In the genomic region with DNA sequence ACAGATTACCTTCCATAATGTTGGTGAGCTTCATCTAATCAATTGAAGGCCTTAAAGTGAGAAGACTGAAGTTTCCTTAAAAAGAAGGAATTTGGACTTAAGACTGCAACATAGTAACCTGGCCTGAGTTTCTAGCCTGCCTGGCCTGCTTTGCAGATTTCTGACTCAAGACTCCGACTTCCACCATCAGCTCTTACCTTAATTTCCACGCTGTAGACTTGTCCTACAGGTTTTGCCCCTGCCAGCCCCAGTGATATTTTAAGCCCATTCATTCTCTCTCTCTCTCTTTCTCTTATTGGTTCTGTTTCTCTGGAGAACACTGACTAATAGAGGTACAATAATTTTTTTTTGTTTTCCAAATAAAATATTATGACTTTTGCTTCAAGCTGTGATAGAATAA, we compare ENCODE assay signal across 18 cellular contexts.
DNase-seq lines count a peak whose midpoint lies in the region; ATAC-seq, FAIRE-seq and TF ChIP-seq lines count a peak whose summit lies in the region.
"Had no signal": no experiment of that assay in that cellular context is flagged by ENCODE, and none has a peak within 500 bp of the region (broad histone marks: within the 10 kb centered on the region; RNA-seq: fewer than 3 reads in every experiment).

No MANE protein-coding gene starts in this region.

- H4K5ac ChIP-seq in H1 (ENCODE audit: insufficient read length, low read depth, low read length), result no peak overlapping the region

- no peak overlapping the region for H3K23ac ChIP-seq in H1 (ENCODE audit: insufficient read length)

- no peak overlapping the region for H2BK12ac ChIP-seq in H1 (ENCODE audit: low read depth, low read length)

- H3K14ac ChIP-seq in H1 (ENCODE audit: insufficient read length), result no peak overlapping the region

- H3K4me2 ChIP-seq in H1 (ENCODE audit: insufficient read depth in 1 of 2, low read depth in 2 of 2, low read length in 2 of 2) (no peak overlapping the region), smooth muscle cell (no peak overlapping the region), MM.1S (ENCODE audit: low read depth, low read length) (no peak overlapping the region)
- H3K4me2 ChIP-seq: GM23338 had no signal

- H3K27ac Mint-ChIP-seq in natural killer cell, result no peak overlapping the region
- H3K27ac Mint-ChIP-seq: CD4-positive, alpha-beta memory T cell; GM23338; HFFc6 had no signal

- FAIRE-seq in H1 (lab: Jason Lieb, UNC), result no peak
- FAIRE-seq: G401.6, GM12892, H54 had no signal

- H4K20me1 ChIP-seq in H1 (replicated peaks in 1 of 2; ENCODE audit: control insufficient read depth in 1 of 2, insufficient read depth in 2 of 2, low read length in 2 of 2) (no peaks in the 10 kb centered on the region), smooth muscle cell (ENCODE audit: low read depth) (no peaks in the 10 kb centered on the region), MM.1S (ENCODE audit: insufficient read depth, low read length) (no peaks in the 10 kb centered on the region)

- H3K4me3 Mint-ChIP-seq in natural killer cell, result no peak overlapping the region
- H3K4me3 Mint-ChIP-seq: CD4-positive, alpha-beta memory T cell; GM23338; HFFc6 had no signal

- H4K8ac ChIP-seq in H1 (ENCODE audit: extremely low read depth, insufficient read depth, low read length), result no peak overlapping the region

- no peak overlapping the region for H3K9ac ChIP-seq in H1 (replicated peaks in 1 of 4; ENCODE audit: extremely low read depth in 1 of 4, low read depth in 3 of 4, low read length in 3 of 4)
- H3K9ac ChIP-seq in smooth muscle cell (ENCODE audit: low read depth), result no peak overlapping the region
- no peak overlapping the region for H3K9ac ChIP-seq in MM.1S (ENCODE audit: low read length)

- H3K9me3 Mint-ChIP-seq in natural killer cell, result peaks cover 8 to 23% of the 10 kb centered on the region in 2 donors
- H3K9me3 Mint-ChIP-seq: GM23338 had no signal

- DNase-seq in H1 (ENCODE audit: low read depth in 1 of 2, low spot score in 2 of 2) (no peak), smooth muscle cell (lab: John Stamatoyannopoulos, UW; ENCODE audit: unreplicated experiment) (no peak), MM.1S (no peak), natural killer cell (no peak)
- DNase-seq: C1 segment of cervical spinal cord; Calu3; CD4-positive, alpha-beta memory T cell; COR-L47; DMS53; DMS79 treated with DMSO at 0.1 percent for 48 hours; HFFc6 had no signal

- TF ChIP-seq POLR2A in H1 (IDR thresholded peaks at IDR 0.05; ENCODE audit: control extremely low read depth in 1 of 2, low read depth in 2 of 2, low read length in 2 of 2), result no peak

- intact Hi-C loops in natural killer cell (cut with micrococcal nuclease), result no loop called here

- no peak overlapping the region for H3K27ac ChIP-seq in H1 (ENCODE audit: low read depth, low read length)
- peak overlapping the region; percentile 37 for H3K27ac ChIP-seq in smooth muscle cell (ENCODE audit: low read depth)
- H3K27ac ChIP-seq in MM.1S (ENCODE audit: low read length), result no peak overlapping the region

- H3K27me3 Mint-ChIP-seq in natural killer cell (ENCODE audit: low read depth in 2 of 2), result no peaks in the 10 kb centered on the region
- H3K27me3 Mint-ChIP-seq: CD4-positive, alpha-beta memory T cell had no signal

- peaks cover 0 to 3% (median under 1%) of the 10 kb centered on the region in 4 experiments; a peak in 2 of 7 replicates for H3K4me1 ChIP-seq in H1 (replicated peaks in 1 of 4; ENCODE audit: control insufficient read depth in 3 of 4, insufficient read depth in 4 of 4, low read length in 3 of 4)
- H3K4me1 ChIP-seq in smooth muscle cell (ENCODE audit: low read depth), result no peaks in the 10 kb centered on the region
- H3K4me1 ChIP-seq in MM.1S (ENCODE audit: low read length), result no peaks in the 10 kb centered on the region
- H3K4me1 ChIP-seq: HAP-1 had no signal

- POLR2A ChIA-PET in H1 (lab: Charles Lee; ENCODE audit: partially characterized antibody), result interaction anchor here (0.6 kb wide), 1 partner anchor 1974 kb away, joined by 3 read pairs; no protein-coding TSS in a partner anchor

- H3K56ac ChIP-seq in H1 (replicated peaks; ENCODE audit: insufficient read length, low read depth, low read length), result no peak overlapping the region

- WGBS in H1 (ENCODE audit: extremely low coverage in 1 of 2, insufficient coverage in 1 of 2, insufficient read length in 1 of 2, insufficient replicate concordance in 2 of 2, low coverage in 1 of 2, low lambda C conversion rate in 2 of 2, missing lambda C conversion rate in 1 of 2), 2 experiments, result 93% methylated on average over 2 of the region's 2 CpGs; no CpG with 5 or more reads in 1 of the 2 experiments
- WGBS in smooth muscle cell (ENCODE audit: low lambda C conversion rate), result 81% methylated on average over 2 of the region's 2 CpGs

- no peak overlapping the region for H4K91ac ChIP-seq in H1 (replicated peaks; ENCODE audit: insufficient read length, low read length)

- no peak for TF ChIP-seq CTCF in H1 (IDR thresholded peaks at IDR 0.05; ENCODE audit: control extremely low read depth in 1 of 3, insufficient read depth in 1 of 3, low read depth in 1 of 3, low read length in 3 of 3)
- no peak for TF ChIP-seq CTCF in smooth muscle cell (IDR thresholded peaks at IDR 0.05; ENCODE audit: borderline replicate concordance, insufficient read depth, poor library complexity, severe bottlenecking)
- TF ChIP-seq CTCF in MM.1S (IDR thresholded peaks at IDR 0.05; ENCODE audit: low read length), result no peak
- no peak for TF ChIP-seq CTCF in natural killer cell (IDR thresholded peaks at IDR 0.05)

- H2BK5ac ChIP-seq in H1 (ENCODE audit: low read depth, low read length), result no peak overlapping the region

- H2BK20ac ChIP-seq in H1 (ENCODE audit: low read length), result no peak overlapping the region

- H3F3A ChIP-seq in smooth muscle cell (ENCODE audit: low read depth) (no peaks in the 10 kb centered on the region), MM.1S (ENCODE audit: insufficient read depth, low read length) (no peaks in the 10 kb centered on the region)

- H3K27me3 ChIP-seq in H1 (replicated peaks in 1 of 4; ENCODE audit: control insufficient read depth in 3 of 4, extremely low read depth in 1 of 4, insufficient read depth in 3 of 4, low read length in 3 of 4) (no peaks in the 10 kb centered on the region), smooth muscle cell (ENCODE audit: low read depth) (no peaks in the 10 kb centered on the region), MM.1S (replicated peaks; ENCODE audit: insufficient read depth, low read length) (no peaks in the 10 kb centered on the region)

- H3K9me2 ChIP-seq in MM.1S (replicated peaks; ENCODE audit: insufficient read depth, low read length), result no peaks in the 10 kb centered on the region

- no peak for TF ChIP-seq RAD21 in H1 (IDR thresholded peaks at IDR 0.05 in 1 of 2, conservative IDR thresholded peaks at IDR 0.05 in 1 of 2; ENCODE audit: low read depth in 2 of 2, low read length in 2 of 2)

- no peak overlapping the region for H3K4me3 ChIP-seq in H1 (ENCODE audit: extremely low read depth in 1 of 4, insufficient read depth in 2 of 4, low read depth in 3 of 4, low read length in 4 of 4)
- H3K4me3 ChIP-seq in smooth muscle cell, result no peak overlapping the region
- H3K4me3 ChIP-seq in MM.1S (ENCODE audit: low read length), result no peak overlapping the region
- H3K4me3 ChIP-seq: GM23338, HAP-1 had no signal

- H2AFZ ChIP-seq in H1 (ENCODE audit: low read length), result peak overlapping the region; percentile 58; the same call in 1 of the 2 replicates
- no peak overlapping the region for H2AFZ ChIP-seq in smooth muscle cell (ENCODE audit: low read depth)
- no peak overlapping the region for H2AFZ ChIP-seq in MM.1S (ENCODE audit: low read length)
- H2AFZ ChIP-seq: GM23338 had no signal

- H3K36me3 ChIP-seq in H1 (ENCODE audit: control insufficient read depth in 2 of 4, insufficient read depth in 4 of 4, low read length in 3 of 4), result no peaks in the 10 kb centered on the region
- no peaks in the 10 kb centered on the region for H3K36me3 ChIP-seq in smooth muscle cell (ENCODE audit: low read depth)
- H3K36me3 ChIP-seq in MM.1S (replicated peaks; ENCODE audit: insufficient read depth, low read length), result no peaks in the 10 kb centered on the region
- H3K36me3 ChIP-seq: HAP-1 had no signal

- no peaks in the 10 kb centered on the region for H3K79me2 ChIP-seq in H1 (ENCODE audit: control insufficient read depth in 1 of 2, insufficient read depth in 2 of 2, low read length in 2 of 2)
- H3K79me2 ChIP-seq in smooth muscle cell (ENCODE audit: low read depth), result no peaks in the 10 kb centered on the region
- H3K79me2 ChIP-seq in MM.1S (ENCODE audit: low read length), result no peaks in the 10 kb centered on the region

- no peak overlapping the region for H3K4ac ChIP-seq in H1 (replicated peaks; ENCODE audit: insufficient read length, low read depth, low read length)

- H2BK15ac ChIP-seq in H1 (ENCODE audit: low read length), result no peak overlapping the region

- no peak overlapping the region for H2BK120ac ChIP-seq in H1 (replicated peaks; ENCODE audit: low read depth, low read length)

- no peaks in the 10 kb centered on the region for H3K79me1 ChIP-seq in H1 (ENCODE audit: low read depth, low read length)

- no peak for TF ChIP-seq EP300 in H1 (IDR thresholded peaks at IDR 0.05; ENCODE audit: borderline replicate concordance in 1 of 2, low read depth in 2 of 2, low read length in 2 of 2)

- H3K36me3 Mint-ChIP-seq in natural killer cell, result no peaks in the 10 kb centered on the region
- H3K36me3 Mint-ChIP-seq: CD4-positive, alpha-beta memory T cell had no signal

- no peak overlapping the region for H3K18ac ChIP-seq in H1 (ENCODE audit: extremely low read depth, low read length)

- ATAC-seq in esophagus mucosa (peak; percentile 51), GM21381 (IDR thresholded peaks at IDR 0.05; ENCODE audit: unreplicated experiment) (no peak), natural killer cell (no peak)
- ATAC-seq: GM23338 had no signal

- H3K9me3 ChIP-seq in H1 (ENCODE audit: insufficient read depth in 2 of 2, low read depth in 1 of 2, low read length in 1 of 2) (no peaks in the 10 kb centered on the region), smooth muscle cell (replicated peaks; ENCODE audit: low read depth) (no peaks in the 10 kb centered on the region), MM.1S (replicated peaks; ENCODE audit: insufficient read depth, low read length) (no peaks in the 10 kb centered on the region)
- H3K9me3 ChIP-seq: HAP-1 had no signal

- no peak overlapping the region for H2AK5ac ChIP-seq in H1 (ENCODE audit: low read depth, low read length)

- CTCF ChIA-PET in H1 (lab: Charles Lee; ENCODE audit: partially characterized antibody), result no interaction called here

- no peaks in the 10 kb centered on the region for H3K23me2 ChIP-seq in H1 (ENCODE audit: low read depth, low read length)

- H3K4me1 Mint-ChIP-seq in natural killer cell, result no peaks in the 10 kb centered on the region
- H3K4me1 Mint-ChIP-seq: CD4-positive, alpha-beta memory T cell had no signal

TF ChIP-seq in H1, 55 proteins besides CTCF, POLR2A, EP300 and RAD21 (continues in another document):
- no peak for TF ChIP-seq TAF7 (optimal IDR thresholded peaks at IDR 0.05; ENCODE audit: borderline replicate concordance, low read depth, low read length)
- no peak for TF ChIP-seq CBX8 (IDR thresholded peaks at IDR 0.05; ENCODE audit: borderline replicate concordance, low read depth, low read length)
- no peak for TF ChIP-seq SAP30 (IDR thresholded peaks at IDR 0.05; ENCODE audit: insufficient read depth, insufficient replicate concordance, low read length)
- TF ChIP-seq HDAC2 (IDR thresholded peaks at IDR 0.05; ENCODE audit: borderline replicate concordance in 1 of 2, low read depth in 2 of 2, low read length in 2 of 2), result no peak
- TF ChIP-seq SP1 (IDR thresholded peaks at IDR 0.05; ENCODE audit: low read depth, low read length), result no peak
